Comparison of ENCODE assay signal across 8 cellular contexts in genomic region chr18:3652380-3653262, GRCh38.
A peak's percentile ranks its signal among the peaks of the same experiment; 100 is the strongest.
DNase-seq lines count a peak whose midpoint lies in the region; ATAC-seq and TF ChIP-seq lines count a peak whose summit lies in the region.

No MANE protein-coding gene starts in this region.

- H3K36me3 Mint-ChIP-seq in CD8-positive, alpha-beta T cell: no peaks in the 10 kb centered on the region

- H3K4me3 ChIP-seq in smooth muscle cell: no peak overlapping the region
- H3K4me3 ChIP-seq in CD8-positive, alpha-beta T cell (ENCODE audit: low read depth, low read length): no peak overlapping the region

- no peaks in the 10 kb centered on the region for H3K27me3 Mint-ChIP-seq in CD8-positive, alpha-beta T cell (ENCODE audit: low read depth)

- H3K36me3 ChIP-seq in smooth muscle cell (ENCODE audit: low read depth): no peaks in the 10 kb centered on the region
- H3K36me3 ChIP-seq in CD8-positive, alpha-beta T cell (ENCODE audit: insufficient read depth, low read length): no peaks in the 10 kb centered on the region

- WGBS in smooth muscle cell (ENCODE audit: low lambda C conversion rate): 43% methylated on average over 13 of the region's 13 CpGs

- H3K4me1 Mint-ChIP-seq in CD8-positive, alpha-beta T cell (ENCODE audit: low read depth): no peaks in the 10 kb centered on the region

- DNase-seq in DMS53 (lab: John Stamatoyannopoulos, UW) (peak; percentile 99), NCI-H226 (peak; percentile 97), Right ventricle myocardium superior (no peak), smooth muscle cell (lab: John Stamatoyannopoulos, UW; ENCODE audit: unreplicated experiment) (peak; percentile 30), KG1 (lab: John Stamatoyannopoulos, UW) (no peak)
- peak; percentile 78 to 81 for DNase-seq in activated T-cell treated with anti-CD3 and anti-CD28 coated beads, Interleukin-2, amount 50 U/mL, for 48 hours
- no peak for DNase-seq in CD8-positive, alpha-beta T cell

- peak overlapping the region; percentile 71 for H3K4me2 ChIP-seq in smooth muscle cell

- POLR2A ChIA-PET in CD8-positive, alpha-beta T cell (lab: Charles Lee): interaction anchor here (1.1 kb wide), 1 partner anchor 28 kb away, joined by 5 read pairs; no protein-coding TSS in a partner anchor

- H3K9me3 ChIP-seq in smooth muscle cell (replicated peaks; ENCODE audit: low read depth): no peaks in the 10 kb centered on the region
- H3K9me3 ChIP-seq in CD8-positive, alpha-beta T cell (ENCODE audit: low read length): no peaks in the 10 kb centered on the region

- no peaks in the 10 kb centered on the region for H4K20me1 ChIP-seq in smooth muscle cell (ENCODE audit: low read depth)

- H3K79me2 ChIP-seq in smooth muscle cell (ENCODE audit: low read depth): no peaks in the 10 kb centered on the region

- peak overlapping the region; percentile 85 for H3K9ac ChIP-seq in smooth muscle cell (ENCODE audit: low read depth)

- peak; percentile 76 for ATAC-seq in Right ventricle myocardium superior (ENCODE audit: poor library complexity)
- no peak for ATAC-seq in CD8-positive, alpha-beta T cell
- no peak for ATAC-seq in GM21447 (IDR thresholded peaks at IDR 0.05; ENCODE audit: unreplicated experiment)

- intact Hi-C loops in Right ventricle myocardium superior (cut with DNase I): no loop called here
- intact Hi-C loops in CD8-positive, alpha-beta T cell (cut with DNase I, micrococcal nuclease): no loop called here

- H3K27ac Mint-ChIP-seq in CD8-positive, alpha-beta T cell: no peak overlapping the region

- no peak for TF ChIP-seq CTCF in smooth muscle cell (IDR thresholded peaks at IDR 0.05; ENCODE audit: borderline replicate concordance, insufficient read depth, poor library complexity, severe bottlenecking)
- no peak for TF ChIP-seq CTCF in CD8-positive, alpha-beta T cell (IDR thresholded peaks at IDR 0.05)

- H3F3A ChIP-seq in smooth muscle cell (ENCODE audit: low read depth): peaks cover 19% of the 10 kb centered on the region

- H3K4me1 ChIP-seq in smooth muscle cell (ENCODE audit: low read depth): peaks cover 21% of the 10 kb centered on the region
- no peaks in the 10 kb centered on the region for H3K4me1 ChIP-seq in CD8-positive, alpha-beta T cell (ENCODE audit: insufficient read depth, low read length)

- CTCF ChIA-PET in CD8-positive, alpha-beta T cell (lab: Charles Lee): interaction anchor here (1.3 to 3.8 kb wide), 2 partner anchors 13 to 57 kb away, joined by 3 to 18 read pairs; no protein-coding TSS in a partner anchor

- no peak overlapping the region for H2AFZ ChIP-seq in smooth muscle cell (ENCODE audit: low read depth)

- no peaks in the 10 kb centered on the region for H3K27me3 ChIP-seq in smooth muscle cell (ENCODE audit: low read depth)
- no peaks in the 10 kb centered on the region for H3K27me3 ChIP-seq in CD8-positive, alpha-beta T cell (ENCODE audit: insufficient read depth, low read length)

- H3K4me3 Mint-ChIP-seq in CD8-positive, alpha-beta T cell: no peak overlapping the region

- peak overlapping the region; percentile 97 for H3K27ac ChIP-seq in smooth muscle cell (ENCODE audit: low read depth)
- no peak overlapping the region for H3K27ac ChIP-seq in CD8-positive, alpha-beta T cell (ENCODE audit: low read depth, low read length)

- no peaks in the 10 kb centered on the region for H3K9me3 Mint-ChIP-seq in CD8-positive, alpha-beta T cell

Comparison
In these comparisons a context has a peak if more than half of its experiments do, and no peak if none do; other contexts are left out.
1. DNase-seq: peak in DMS53 (single experiment), NCI-H226 (single experiment), activated T-cell treated with anti-CD3 and anti-CD28 coated beads, Interleukin-2, amount 50 U/mL, for 48 hours (2 of 2) and smooth muscle cell (single experiment); none in Right ventricle myocardium superior (single experiment), CD8-positive, alpha-beta T cell (0 of 7) and KG1 (single experiment).